36 cellular contexts compared by ENCODE assay signal in genomic region chr15:92407343-92407742, GRCh38. TPM values are rescaled to one million over a fixed set of nuclear protein-coding genes. Genes with fewer than 3 reads are reported as not detected.
"Had no signal": no experiment of that assay in that cellular context is flagged by ENCODE, and none has a peak within 500 bp of the region (broad histone marks: within the 10 kb centered on the region; RNA-seq: fewer than 3 reads in every experiment).

No MANE protein-coding gene starts in this region.

- H3K27me3 ChIP-seq: adrenal gland, brain microvascular endothelial cell, breast epithelium had no signal

- H3K4me3 Mint-ChIP-seq: activated B cell treated with CpG ODN at 0.5 μM for 24 hours; activated CD4-positive, alpha-beta memory T cell treated with anti-CD3 and anti-CD28 coated beads for 36 hours; activated CD4-positive, alpha-beta T cell treated with anti-CD3 and anti-CD28 coated beads, Interleukin-2, amount 10 ng/mL, durations not matched to agents 24 days and 14 days; activated CD8-positive, alpha-beta T cell treated with anti-CD3 and anti-CD28 coated beads for 36 hours; activated naive CD4-positive, alpha-beta T cell treated with anti-CD3 and anti-CD28 coated beads for 36 hours; activated naive CD8-positive, alpha-beta T cell treated with anti-CD3 and anti-CD28 coated beads for 36 hours; activated T-cell treated with anti-CD3 and anti-CD28 coated beads, Interleukin-2, amount 50 U/mL, for 4 hours; activated T-cell treated with anti-CD3 and anti-CD28 coated beads, Interleukin-2, amount 50 U/mL, for 72 hours; activated T-helper 1 cell treated with anti-CD3 and anti-CD28 coated beads, Interleukin-12 subunit alpha, Interleukin-12 subunit beta, Interleukin-2, Interleukin-4 antibody, amounts not matched to agents 30 ng/mL and 10 ng/mL and 1 ng/mL, durations not matched to agents 14 hours and 24 hours and 36 hours; activated T-helper 17 cell treated with anti-CD3 and anti-CD28 coated beads, Interleukin-2, amount 50 U/mL, for 72 hours; T-helper 1 cell treated with Interleukin-12 subunit alpha and Interleukin-12 subunit beta and Interleukin-4 antibody, amounts not matched to agents 30 μg/mL and 1 μg/mL, for 36 hours; T-helper 2 cell treated with Interferon-gamma antibody and Interleukin-4, amounts not matched to agents 5 μg/mL and 100 μg/mL, for 36 hours had no signal

- ATAC-seq: activated CD8-positive, alpha-beta T cell treated with anti-CD3 and anti-CD28 coated beads for 36 hours; activated naive CD4-positive, alpha-beta T cell treated with anti-CD3 and anti-CD28 coated beads, Interleukin-2, amount 50 U/mL, for 72 hours; activated T-cell treated with anti-CD3 and anti-CD28 coated beads, Interleukin-2, amount 50 U/mL, for 4 hours; activated T-cell treated with anti-CD3 and anti-CD28 coated beads, Interleukin-2, amount 50 U/mL, for 72 hours; activated T-helper 17 cell treated with anti-CD3 and anti-CD28 coated beads, Interleukin-2, amount 50 U/mL, for 72 hours had no signal

- H3K4me1 ChIP-seq: adrenal gland, breast epithelium had no signal

- H3K9me3 ChIP-seq: adrenal gland, breast epithelium had no signal

- H3K27ac ChIP-seq: adrenal gland, brain microvascular endothelial cell, breast epithelium, VCaP had no signal

- H3K27ac Mint-ChIP-seq: activated B cell treated with CpG ODN at 0.5 μM for 24 hours; activated CD4-positive, alpha-beta memory T cell treated with anti-CD3 and anti-CD28 coated beads for 36 hours; activated CD4-positive, alpha-beta T cell treated with anti-CD3 and anti-CD28 coated beads, Interleukin-2, amount 10 ng/mL, durations not matched to agents 24 days and 14 days; activated CD8-positive, alpha-beta T cell treated with anti-CD3 and anti-CD28 coated beads for 36 hours; activated naive CD4-positive, alpha-beta T cell treated with anti-CD3 and anti-CD28 coated beads for 36 hours; activated naive CD4-positive, alpha-beta T cell treated with anti-CD3 and anti-CD28 coated beads, Interleukin-2, amount 50 U/mL, for 72 hours; activated naive CD8-positive, alpha-beta T cell treated with anti-CD3 and anti-CD28 coated beads for 36 hours; activated T-cell treated with anti-CD3 and anti-CD28 coated beads, Interleukin-2, amount 50 U/mL, for 72 hours; activated T-helper 1 cell treated with anti-CD3 and anti-CD28 coated beads, Interleukin-12 subunit alpha, Interleukin-12 subunit beta, Interleukin-2, Interleukin-4 antibody, amounts not matched to agents 30 ng/mL and 10 ng/mL and 1 ng/mL, durations not matched to agents 14 hours and 24 hours and 36 hours; activated T-helper 17 cell treated with anti-CD3 and anti-CD28 coated beads, Interleukin-2, amount 50 U/mL, for 72 hours; T-helper 1 cell treated with Interleukin-12 subunit alpha and Interleukin-12 subunit beta and Interleukin-4 antibody, amounts not matched to agents 30 μg/mL and 1 μg/mL, for 36 hours; T-helper 2 cell treated with Interferon-gamma antibody and Interleukin-4, amounts not matched to agents 5 μg/mL and 100 μg/mL, for 36 hours had no signal

- H3K4me1 Mint-ChIP-seq: activated B cell treated with CpG ODN at 0.5 μM for 24 hours; activated CD4-positive, alpha-beta T cell treated with anti-CD3 and anti-CD28 coated beads, Interleukin-2, amount 10 ng/mL, durations not matched to agents 24 days and 14 days; activated naive CD8-positive, alpha-beta T cell treated with anti-CD3 and anti-CD28 coated beads for 36 hours; activated T-helper 17 cell treated with anti-CD3 and anti-CD28 coated beads, Interleukin-2, amount 50 U/mL, for 72 hours had no signal

- H3K36me3 ChIP-seq: adrenal gland, brain microvascular endothelial cell, breast epithelium had no signal

- DNase-seq: activated B cell treated with CpG ODN at 0.5 μM for 24 hours; activated CD4-positive, alpha-beta memory T cell treated with anti-CD3 and anti-CD28 coated beads for 36 hours; activated CD4-positive, alpha-beta T cell treated with anti-CD3 and anti-CD28 coated beads for 4 hours; activated CD4-positive, alpha-beta T cell treated with anti-CD3 and anti-CD28 coated beads, Interleukin-2, amount 10 ng/mL, durations not matched to agents 24 days and 14 days; activated CD4-positive, alpha-beta T cell treated with anti-CD3 and anti-CD28 coated beads, Interleukin-2, amount 50 U/mL, for 1 hour; activated CD4-positive, alpha-beta T cell treated with anti-CD3 and anti-CD28 coated beads, Interleukin-2, amount 50 U/mL, for 4 hours; activated CD4-positive, CD25-positive, alpha-beta regulatory T cell treated with anti-CD3 and anti-CD28 coated beads, Interleukin-2, amount 50 U/mL, for 72 hours; activated CD8-positive, alpha-beta memory T cell treated with anti-CD3 and anti-CD28 coated beads, Interleukin-2, amount 50 U/mL, for 4 hours; activated CD8-positive, alpha-beta T cell treated with anti-CD3 and anti-CD28 coated beads for 36 hours; activated effector memory CD4-positive, alpha-beta T cell treated with anti-CD3 and anti-CD28 coated beads, Interleukin-2, amount 50 U/mL, for 16 hours; activated gamma-delta T cell treated with Interleukin-2 at 50 U/mL for 16 hours; activated naive CD4-positive, alpha-beta T cell; activated naive CD4-positive, alpha-beta T cell treated with anti-CD3 and anti-CD28 coated beads for 36 hours; activated naive CD4-positive, alpha-beta T cell treated with anti-CD3 and anti-CD28 coated beads, Interleukin-2, amount 50 U/mL, for 16 hours; activated naive CD8-positive, alpha-beta T cell treated with anti-CD3 and anti-CD28 coated beads for 36 hours; activated T-cell treated with anti-CD3 and anti-CD28 coated beads for 4 hours; activated T-cell treated with anti-CD3 and anti-CD28 coated beads, Interleukin-2, amount 50 U/mL, for 1 hour; activated T-cell treated with anti-CD3 and anti-CD28 coated beads, Interleukin-2, amount 50 U/mL, for 4 hours; activated T-cell treated with anti-CD3 and anti-CD28 coated beads, Interleukin-2, amount 50 U/mL, for 72 hours; adrenal gland; amniotic stem cell; aorta; brain microvascular endothelial cell; central memory CD4-positive, alpha-beta T cell; SW 1271; T-helper 1 cell; T-helper 2 cell; T-helper 9 cell had no signal

- H3K36me3 Mint-ChIP-seq: activated CD4-positive, alpha-beta memory T cell treated with anti-CD3 and anti-CD28 coated beads for 36 hours; activated naive CD4-positive, alpha-beta T cell treated with anti-CD3 and anti-CD28 coated beads, Interleukin-2, amount 50 U/mL, for 72 hours; activated naive CD8-positive, alpha-beta T cell treated with anti-CD3 and anti-CD28 coated beads for 36 hours had no signal

- H3K4me3 ChIP-seq: adrenal gland, breast epithelium had no signal

- H3K9me3 Mint-ChIP-seq: activated B cell treated with CpG ODN at 0.5 μM for 24 hours; activated CD4-positive, alpha-beta memory T cell treated with anti-CD3 and anti-CD28 coated beads for 36 hours; activated CD4-positive, alpha-beta T cell treated with anti-CD3 and anti-CD28 coated beads, Interleukin-2, amount 10 ng/mL, durations not matched to agents 24 days and 14 days; activated CD8-positive, alpha-beta T cell treated with anti-CD3 and anti-CD28 coated beads for 36 hours; activated naive CD4-positive, alpha-beta T cell treated with anti-CD3 and anti-CD28 coated beads for 36 hours; activated naive CD4-positive, alpha-beta T cell treated with anti-CD3 and anti-CD28 coated beads, Interleukin-2, amount 50 U/mL, for 72 hours; activated naive CD8-positive, alpha-beta T cell treated with anti-CD3 and anti-CD28 coated beads for 36 hours; activated T-cell treated with anti-CD3 and anti-CD28 coated beads, Interleukin-2, amount 50 U/mL, for 4 hours; activated T-cell treated with anti-CD3 and anti-CD28 coated beads, Interleukin-2, amount 50 U/mL, for 72 hours; activated T-helper 1 cell treated with anti-CD3 and anti-CD28 coated beads, Interleukin-12 subunit alpha, Interleukin-12 subunit beta, Interleukin-2, Interleukin-4 antibody, amounts not matched to agents 30 ng/mL and 10 ng/mL and 1 ng/mL, durations not matched to agents 14 hours and 24 hours and 36 hours; activated T-helper 17 cell treated with anti-CD3 and anti-CD28 coated beads, Interleukin-2, amount 50 U/mL, for 72 hours; T-helper 1 cell treated with Interleukin-12 subunit alpha and Interleukin-12 subunit beta and Interleukin-4 antibody, amounts not matched to agents 30 μg/mL and 1 μg/mL, for 36 hours; T-helper 2 cell treated with Interferon-gamma antibody and Interleukin-4, amounts not matched to agents 5 μg/mL and 100 μg/mL, for 36 hours had no signal

- H3K27me3 Mint-ChIP-seq: activated CD8-positive, alpha-beta T cell treated with anti-CD3 and anti-CD28 coated beads for 36 hours had no signal

RNA-seq across cellular contexts. Expression of gene ST8SIA2, which starts 13.7 kb away (rescaled TPM):
- total RNA-seq: activated B cell treated with CpG ODN at 0.5 μM for 24 hours; activated CD4-positive, alpha-beta memory T cell treated with anti-CD3 and anti-CD28 coated beads for 36 hours; activated CD4-positive, alpha-beta T cell treated with anti-CD3 and anti-CD28 coated beads, Interleukin-2, amount 10 ng/mL, durations not matched to agents 24 days and 14 days; activated CD8-positive, alpha-beta memory T cell treated with anti-CD3 and anti-CD28 coated beads for 36 hours; activated CD8-positive, alpha-beta T cell treated with anti-CD3 and anti-CD28 coated beads for 36 hours; activated naive CD4-positive, alpha-beta T cell treated with anti-CD3 and anti-CD28 coated beads for 36 hours; activated naive CD4-positive, alpha-beta T cell treated with anti-CD3 and anti-CD28 coated beads, Interleukin-2, amount 50 U/mL, for 72 hours; activated naive CD8-positive, alpha-beta T cell treated with anti-CD3 and anti-CD28 coated beads for 36 hours; activated T-cell treated with anti-CD3 and anti-CD28 coated beads, Interleukin-2, amount 50 U/mL, for 4 hours; activated T-cell treated with anti-CD3 and anti-CD28 coated beads, Interleukin-2, amount 50 U/mL, for 72 hours; activated T-helper 1 cell treated with anti-CD3 and anti-CD28 coated beads, Interleukin-12 subunit alpha, Interleukin-12 subunit beta, Interleukin-2, Interleukin-4 antibody, amounts not matched to agents 30 ng/mL and 10 ng/mL and 1 ng/mL, durations not matched to agents 14 hours and 24 hours and 36 hours; activated T-helper 17 cell treated with anti-CD3 and anti-CD28 coated beads, Interleukin-2, amount 50 U/mL, for 72 hours; aorta had no signal
